ENCODE assay signal across 13 cellular contexts in the genomic region with DNA sequence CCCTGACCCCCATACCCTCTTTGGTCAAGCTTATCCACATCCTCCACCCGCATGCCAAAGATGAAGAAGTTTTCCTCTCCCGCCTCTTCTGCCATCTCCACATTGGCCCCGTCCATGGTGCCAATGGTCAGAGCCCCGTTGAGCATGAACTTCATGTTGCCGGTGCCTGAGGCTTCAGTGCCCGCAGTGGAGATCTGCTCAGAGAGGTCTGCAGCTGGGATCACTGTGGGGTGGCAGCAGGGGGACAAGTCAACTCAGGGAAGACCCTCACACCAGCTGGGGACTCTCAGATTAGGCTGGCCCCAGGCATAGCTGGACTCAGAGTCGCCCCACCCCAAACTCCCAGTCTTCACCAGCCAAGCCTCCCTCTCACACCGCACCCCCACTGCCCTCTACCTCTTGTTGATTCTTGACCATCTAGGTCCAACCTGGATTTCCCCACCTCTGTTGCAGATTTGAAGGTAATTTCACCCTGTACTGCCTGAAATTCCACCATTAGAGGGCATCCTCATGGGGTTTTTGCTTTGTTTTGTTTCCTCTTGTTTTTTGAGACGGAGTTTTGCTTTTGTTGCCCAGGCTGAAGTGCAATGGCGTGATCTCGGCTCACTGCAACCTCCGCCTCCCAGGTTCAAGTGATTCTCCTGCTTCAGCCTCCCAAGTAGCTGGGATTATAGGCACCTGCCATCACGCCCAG. TPM values are rescaled to one million over a fixed set of nuclear protein-coding genes. Genes with fewer than 3 reads are reported as not detected.
DNase-seq lines count a peak whose midpoint lies in the region; ATAC-seq and TF ChIP-seq lines count a peak whose summit lies in the region.
"Had no signal": no experiment of that assay in that cellular context is flagged by ENCODE, and none has a peak within 500 bp of the region (broad histone marks: within the 10 kb centered on the region; RNA-seq: fewer than 3 reads in every experiment).

No MANE protein-coding gene starts in this region.

- 0 out of 2 replicates have a peak overlapping the region, but pooled peaks have one; percentile 20 for H3K4me2 ChIP-seq in BLaER1
- H3K4me2 ChIP-seq in DND-41 (ENCODE audit: insufficient read depth, low read length) = no peak overlapping the region

- H4K20me1 ChIP-seq in BLaER1 = no peaks in the 10 kb centered on the region
- no peaks in the 10 kb centered on the region for H4K20me1 ChIP-seq in DND-41 (ENCODE audit: insufficient read depth, low read length)

- H3K36me3 Mint-ChIP-seq in WTC11 (no peaks in the 10 kb centered on the region), memory B cell (peaks cover 12% of the 10 kb centered on the region)

- DNase-seq in DND-41 (no peak), WTC11 (ENCODE audit: low spot score) (no peak), memory B cell (ENCODE audit: low spot score in 2 of 2) (no peak), NCI-H1105 (lab: John Stamatoyannopoulos, UW) (no peak), ecto neural progenitor cell (ENCODE audit: low spot score) (no peak)
- DNase-seq: activated CD8-positive, alpha-beta memory T cell treated with anti-CD3 and anti-CD28 coated beads, Interleukin-2, amount 10 ng/mL, durations not matched to agents 7 days and 5 days; left colon; NCI-H187 treated with DMSO at 0.1 percent for 48 hours; NCI-H748 treated with DMSO at 0.1 percent for 48 hours; SHP77 had no signal

- CTCF ChIA-PET in WTC11 (lab: Charles Lee) = interaction anchor here (1.5 kb wide), 1 partner anchor 10 kb away, joined by 3 read pairs; a partner anchor contains a TSS

- TF ChIP-seq CTCF in DND-41 (IDR thresholded peaks at IDR 0.05; ENCODE audit: borderline replicate concordance, extremely low read depth, low read length, poor library complexity, severe bottlenecking) (peak; percentile 19), WTC11 (IDR thresholded peaks at IDR 0.05) (no peak)

- ATAC-seq in DND-41 (ENCODE audit: insufficient read depth, low read depth) = no peak
- no peak for ATAC-seq in WTC11
- ATAC-seq in memory B cell (ENCODE audit: low read depth) = no peak
- no peak for ATAC-seq in HG02571 (IDR thresholded peaks at IDR 0.05; ENCODE audit: unreplicated experiment)
- ATAC-seq: activated CD8-positive, alpha-beta memory T cell treated with anti-CD3 and anti-CD28 coated beads, Interleukin-2, amount 10 ng/mL, durations not matched to agents 7 days and 5 days; left colon had no signal

- peaks cover 13% of the 10 kb centered on the region; the same call in 1 of the 2 replicates for H3K36me3 ChIP-seq in BLaER1
- H3K36me3 ChIP-seq in DND-41 (ENCODE audit: insufficient read depth, low read length) = no peaks in the 10 kb centered on the region

- H3K27ac ChIP-seq in BLaER1 (peak overlapping the region; percentile 44; the same call in 1 of the 2 replicates), DND-41 (ENCODE audit: low read length) (no peak overlapping the region)
- H3K27ac ChIP-seq: C4-2B had no signal

- no peak overlapping the region for H2AFZ ChIP-seq in DND-41 (ENCODE audit: low read depth, low read length)

- no peaks in the 10 kb centered on the region for H3K79me2 ChIP-seq in DND-41 (ENCODE audit: insufficient read depth, low read length)

- H3K27me3 ChIP-seq in BLaER1 (no peaks in the 10 kb centered on the region), DND-41 (ENCODE audit: insufficient read depth, low read length, poor library complexity) (no peaks in the 10 kb centered on the region)

- H3K4me1 ChIP-seq in BLaER1 (peaks cover 58% of the 10 kb centered on the region), DND-41 (ENCODE audit: insufficient read depth, low read length) (peaks cover 11% of the 10 kb centered on the region)

- H3K27ac Mint-ChIP-seq in WTC11 = peak overlapping the region; percentile 66; the same call in 1 of the 2 replicates
- H3K27ac Mint-ChIP-seq in memory B cell = peak overlapping the region; percentile 3
- H3K27ac Mint-ChIP-seq: activated CD8-positive, alpha-beta memory T cell treated with anti-CD3 and anti-CD28 coated beads, Interleukin-2, amount 10 ng/mL, durations not matched to agents 7 days and 5 days had no signal

- H3K4me3 Mint-ChIP-seq in WTC11 (no peak overlapping the region), memory B cell (peak overlapping the region; percentile 11)
- H3K4me3 Mint-ChIP-seq: activated CD8-positive, alpha-beta memory T cell treated with anti-CD3 and anti-CD28 coated beads, Interleukin-2, amount 10 ng/mL, durations not matched to agents 7 days and 5 days had no signal

- no peaks in the 10 kb centered on the region for H3K9me3 Mint-ChIP-seq in WTC11
- H3K9me3 Mint-ChIP-seq in memory B cell = no peaks in the 10 kb centered on the region

- no peaks in the 10 kb centered on the region for H3K9me3 ChIP-seq in BLaER1
- H3K9me3 ChIP-seq in DND-41 (ENCODE audit: insufficient read depth, low read length, severe bottlenecking) = no peaks in the 10 kb centered on the region

- H3K9ac ChIP-seq in BLaER1 (no peak overlapping the region), DND-41 (ENCODE audit: low read depth, low read length) (no peak overlapping the region)

- POLR2A ChIA-PET in WTC11 (lab: Charles Lee) = no interaction called here

- H3K27me3 Mint-ChIP-seq in WTC11 (ENCODE audit: low read depth) (peaks cover 2% of the 10 kb centered on the region; the same call in 1 of the 2 replicates), memory B cell (no peaks in the 10 kb centered on the region)
- H3K27me3 Mint-ChIP-seq: activated CD8-positive, alpha-beta memory T cell treated with anti-CD3 and anti-CD28 coated beads, Interleukin-2, amount 10 ng/mL, durations not matched to agents 7 days and 5 days had no signal

- H3K4me3 ChIP-seq in BLaER1 (no peak overlapping the region), DND-41 (ENCODE audit: low read depth in 1 of 2, low read length in 2 of 2) (no peak overlapping the region)

- peaks cover 17% of the 10 kb centered on the region for H3K4me1 Mint-ChIP-seq in WTC11
- peaks cover 26% of the 10 kb centered on the region for H3K4me1 Mint-ChIP-seq in memory B cell

TF ChIP-seq in WTC11, 78 proteins besides CTCF, POLR2A, EP300 and RAD21 (continues in another document):
- no peak for TF ChIP-seq GRHL2 (CRISPR knock-in tag; IDR thresholded peaks at IDR 0.05; ENCODE audit: insufficient replicate concordance, severe bottlenecking)
- TF ChIP-seq, protein P1, sequence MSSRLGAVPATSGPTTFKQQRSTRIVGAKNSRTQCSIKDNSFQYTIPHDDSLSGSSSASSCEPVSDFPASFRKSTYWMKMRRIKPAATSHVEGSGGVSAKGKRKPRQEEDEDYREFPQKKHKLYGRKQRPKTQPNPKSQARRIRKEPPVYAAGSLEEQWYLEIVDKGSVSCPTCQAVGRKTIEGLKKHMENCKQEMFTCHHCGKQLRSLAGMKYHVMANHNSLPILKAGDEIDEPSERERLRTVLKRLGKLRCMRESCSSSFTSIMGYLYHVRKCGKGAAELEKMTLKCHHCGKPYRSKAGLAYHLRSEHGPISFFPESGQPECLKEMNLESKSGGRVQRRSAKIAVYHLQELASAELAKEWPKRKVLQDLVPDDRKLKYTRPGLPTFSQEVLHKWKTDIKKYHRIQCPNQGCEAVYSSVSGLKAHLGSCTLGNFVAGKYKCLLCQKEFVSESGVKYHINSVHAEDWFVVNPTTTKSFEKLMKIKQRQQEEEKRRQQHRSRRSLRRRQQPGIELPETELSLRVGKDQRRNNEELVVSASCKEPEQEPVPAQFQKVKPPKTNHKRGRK (CRISPR knock-in tag; IDR thresholded peaks at IDR 0.05; ENCODE audit: borderline replicate concordance) = no peak
- TF ChIP-seq, protein P2, sequence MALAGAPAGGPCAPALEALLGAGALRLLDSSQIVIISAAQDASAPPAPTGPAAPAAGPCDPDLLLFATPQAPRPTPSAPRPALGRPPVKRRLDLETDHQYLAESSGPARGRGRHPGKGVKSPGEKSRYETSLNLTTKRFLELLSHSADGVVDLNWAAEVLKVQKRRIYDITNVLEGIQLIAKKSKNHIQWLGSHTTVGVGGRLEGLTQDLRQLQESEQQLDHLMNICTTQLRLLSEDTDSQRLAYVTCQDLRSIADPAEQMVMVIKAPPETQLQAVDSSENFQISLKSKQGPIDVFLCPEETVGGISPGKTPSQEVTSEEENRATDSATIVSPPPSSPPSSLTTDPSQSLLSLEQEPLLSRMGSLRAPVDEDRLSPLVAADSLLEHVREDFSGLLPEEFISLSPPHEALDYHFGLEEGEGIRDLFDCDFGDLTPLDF (CRISPR knock-in tag; IDR thresholded peaks at IDR 0.05) = no peak
- no peak for TF ChIP-seq ETV6 (CRISPR knock-in tag; IDR thresholded peaks at IDR 0.05)
- no peak for TF ChIP-seq CBFB (CRISPR knock-in tag; IDR thresholded peaks at IDR 0.05; ENCODE audit: low read depth)
- TF ChIP-seq ZNF263 (CRISPR knock-in tag; IDR thresholded peaks at IDR 0.05; ENCODE audit: low read depth) = no peak
- TF ChIP-seq ATF1 (CRISPR knock-in tag; IDR thresholded peaks at IDR 0.05) = no peak
- no peak for TF ChIP-seq TCF7 (CRISPR knock-in tag; IDR thresholded peaks at IDR 0.05; ENCODE audit: low read depth)
- TF ChIP-seq NR3C1 (CRISPR knock-in tag; conservative IDR thresholded peaks at IDR 0.05; ENCODE audit: low read depth) = no peak
- TF ChIP-seq CREB1 (CRISPR knock-in tag; IDR thresholded peaks at IDR 0.05) = no peak
- no peak for TF ChIP-seq GTF2I (CRISPR knock-in tag; conservative IDR thresholded peaks at IDR 0.05)
- no peak for TF ChIP-seq SMAD3 (CRISPR knock-in tag; IDR thresholded peaks at IDR 0.05; ENCODE audit: borderline replicate concordance)

RNA-seq across cellular contexts. Expression of a gene that starts 6.6 kb away (rescaled TPM):
- 31.9 to 41.5 TPM (median 40.3 TPM) in 3 replicates for total RNA-seq in WTC11 (2021)

RNA-seq across cellular contexts. Expression of a gene that starts 9.3 kb away (rescaled TPM):
- total RNA-seq in WTC11 (2021) = 6.6 to 8.7 TPM (median 8.2 TPM) in 3 replicates

RNA-seq across cellular contexts. Expression of a gene that starts 27.5 kb away (rescaled TPM):
- 8.0 to 10.4 TPM (median 8.6 TPM) in 3 replicates for total RNA-seq in WTC11 (2021)

RNA-seq across cellular contexts. Expression of a gene that starts 27.8 kb away (rescaled TPM):
- total RNA-seq in WTC11 (2021) = 285 to 314 TPM (median 300 TPM) in 3 replicates

RNA-seq across cellular contexts. Expression of a gene that starts 52.5 kb away (rescaled TPM):
- total RNA-seq in WTC11 (2021) = 24.5 to 31.6 TPM (median 28.3 TPM) in 3 replicates
